Comparison of ENCODE assay signal across 19 cellular contexts in the genomic region with DNA sequence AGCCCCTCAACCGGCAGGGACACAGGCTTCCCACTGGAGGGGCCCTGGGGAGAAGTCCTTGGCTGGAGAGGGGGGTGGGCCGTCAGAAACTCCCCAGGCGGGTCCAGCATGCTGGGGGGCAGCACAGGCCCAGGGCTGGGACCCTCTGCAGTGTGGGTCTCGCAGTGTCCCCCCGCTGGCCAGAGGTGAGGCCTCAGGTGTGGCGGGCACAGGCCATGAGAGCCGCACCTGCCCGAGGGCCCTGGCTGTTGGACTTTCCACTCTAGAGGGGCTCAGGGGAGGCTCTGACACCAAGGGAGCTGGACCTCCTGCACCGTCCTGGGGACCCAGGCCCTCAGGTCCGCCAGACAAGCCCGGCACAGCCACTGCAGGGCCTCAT. TPM values are rescaled to one million over a fixed set of nuclear protein-coding genes. Genes with fewer than 3 reads are reported as not detected.
DNase-seq lines count a peak whose midpoint lies in the region; ATAC-seq and TF ChIP-seq lines count a peak whose summit lies in the region.
"Had no signal": no experiment of that assay in that cellular context is flagged by ENCODE, and none has a peak within 500 bp of the region (broad histone marks: within the 10 kb centered on the region; RNA-seq: fewer than 3 reads in every experiment).

No MANE protein-coding gene starts in this region.

- H3K4me1 Mint-ChIP-seq in stimulated activated naive CD8-positive, alpha-beta T cell treated with anti-CD3 and anti-CD28 coated beads, Interleukin-15, amount 100 ng/mL, for 72 hours, result peaks cover 14% of the 10 kb centered on the region

- H3K9me3 Mint-ChIP-seq in stimulated activated naive CD8-positive, alpha-beta T cell treated with anti-CD3 and anti-CD28 coated beads, Interleukin-15, amount 100 ng/mL, for 72 hours, result no peaks in the 10 kb centered on the region
- H3K9me3 Mint-ChIP-seq: stimulated activated naive CD8-positive, alpha-beta T cell treated with anti-CD3 and anti-CD28 coated beads, Interleukin-15, Interleukin-2, amounts not matched to agents 100 ng/mL and 50 ng/mL, for 24 hours had no signal

- no peak overlapping the region for H2AFZ ChIP-seq in hepatocyte
- no peak overlapping the region for H2AFZ ChIP-seq in PC-9

- ATAC-seq in stimulated activated naive CD8-positive, alpha-beta T cell treated with anti-CD3 and anti-CD28 coated beads, Interleukin-15, amount 100 ng/mL, for 72 hours, result peak; percentile 3
- ATAC-seq in stimulated activated naive CD8-positive, alpha-beta T cell treated with anti-CD3 and anti-CD28 coated beads, Interleukin-15, Interleukin-2, amounts not matched to agents 100 U/mL and 50 U/mL, for 24 hours, result no peak
- ATAC-seq in GM19467 (IDR thresholded peaks at IDR 0.05; ENCODE audit: unreplicated experiment), result no peak
- ATAC-seq: activated CD4-positive, alpha-beta T cell treated with anti-CD3 and anti-CD28 coated beads for 36 hours; naive thymus-derived CD4-positive, alpha-beta T cell had no signal

- H3K36me3 ChIP-seq in hepatocyte (replicated peaks; ENCODE audit: insufficient read depth, low read depth) (no peaks in the 10 kb centered on the region), prostate gland (no peaks in the 10 kb centered on the region), vagina (no peaks in the 10 kb centered on the region), PC-9 (ENCODE audit: low read depth) (no peaks in the 10 kb centered on the region)
- H3K36me3 ChIP-seq: heart left ventricle, ovary had no signal

- CTCF ChIA-PET in PC-9 (lab: Charles Lee), result interaction anchor here (0.5 kb wide), 1 partner anchor 10 kb away, joined by 3 read pairs; no protein-coding TSS in a partner anchor

- no peak for DNase-seq in stimulated activated naive CD8-positive, alpha-beta T cell treated with anti-CD3 and anti-CD28 coated beads, Interleukin-15, amount 100 ng/mL, for 72 hours
- no peak for DNase-seq in stimulated activated naive CD8-positive, alpha-beta T cell treated with anti-CD3 and anti-CD28 coated beads, Interleukin-15, Interleukin-2, amounts not matched to agents 100 U/mL and 50 U/mL, for 24 hours
- no peak for DNase-seq in hepatocyte (ENCODE audit: low spot score)
- DNase-seq in prostate gland (ENCODE audit: low spot score), result no peak
- DNase-seq in vagina (ENCODE audit: extremely low spot score in 2 of 2), result no peak
- no peak for DNase-seq in PC-9
- no peak for DNase-seq in kidney glomerular epithelial cell (lab: John Stamatoyannopoulos, UW)
- DNase-seq: activated CD4-positive, alpha-beta T cell treated with anti-CD3 and anti-CD28 coated beads for 36 hours; heart left ventricle; naive thymus-derived CD4-positive, alpha-beta T cell; NCI-H1417 treated with DMSO at 0.1 percent for 48 hours; NCI-H2171; ovary; SHP77 treated with DMSO at 0.1 percent for 48 hours; T-helper 1 cell had no signal

- no peak overlapping the region for H3K4me2 ChIP-seq in hepatocyte
- no peak overlapping the region for H3K4me2 ChIP-seq in PC-9

- TF ChIP-seq CTCF in hepatocyte (IDR thresholded peaks at IDR 0.05; ENCODE audit: poor library complexity), result no peak
- TF ChIP-seq CTCF in prostate gland (IDR thresholded peaks at IDR 0.05), result no peak
- TF ChIP-seq CTCF in vagina (IDR thresholded peaks at IDR 0.05), result no peak
- no peak for TF ChIP-seq CTCF in PC-9 (conservative IDR thresholded peaks at IDR 0.05)

- intact Hi-C loops in prostate gland (cut with DNase I), result no loop called here
- intact Hi-C loops in vagina (cut with DNase I), result no loop called here
- intact Hi-C loops in PC-9 (cut with micrococcal nuclease; ENCODE audit: unreplicated experiment), result no loop called here

- H4K20me1 ChIP-seq in hepatocyte (ENCODE audit: insufficient read depth, poor library complexity, severe bottlenecking) (no peaks in the 10 kb centered on the region), PC-9 (ENCODE audit: insufficient read depth) (no peaks in the 10 kb centered on the region)

- no peaks in the 10 kb centered on the region for H3K27me3 Mint-ChIP-seq in stimulated activated naive CD8-positive, alpha-beta T cell treated with anti-CD3 and anti-CD28 coated beads, Interleukin-15, amount 100 ng/mL, for 72 hours
- H3K27me3 Mint-ChIP-seq: activated CD4-positive, alpha-beta T cell treated with anti-CD3 and anti-CD28 coated beads for 36 hours; activated naive CD8-positive, alpha-beta T cell; naive thymus-derived CD4-positive, alpha-beta T cell; stimulated activated naive CD8-positive, alpha-beta T cell treated with anti-CD3 and anti-CD28 coated beads, Interleukin-15, Interleukin-2, amounts not matched to agents 100 ng/mL and 50 ng/mL, for 24 hours had no signal

- H3K9me2 ChIP-seq in hepatocyte (replicated peaks; ENCODE audit: insufficient read depth) (no peaks in the 10 kb centered on the region), PC-9 (ENCODE audit: insufficient read depth) (no peaks in the 10 kb centered on the region)

- H3K9me3 ChIP-seq in hepatocyte (ENCODE audit: low read depth) (no peaks in the 10 kb centered on the region), prostate gland (no peaks in the 10 kb centered on the region), vagina (no peaks in the 10 kb centered on the region), PC-9 (ENCODE audit: insufficient read depth, low read depth) (no peaks in the 10 kb centered on the region)
- H3K9me3 ChIP-seq: heart left ventricle, ovary had no signal

- H3K4me1 ChIP-seq in hepatocyte (ENCODE audit: insufficient read depth) (peaks cover 66% of the 10 kb centered on the region), prostate gland (replicated peaks) (peaks cover 61% of the 10 kb centered on the region), vagina (peaks cover 59% of the 10 kb centered on the region), PC-9 (replicated peaks; ENCODE audit: insufficient read depth) (peaks cover 43% of the 10 kb centered on the region)

- POLR2A ChIA-PET in PC-9 (lab: Charles Lee; ENCODE audit: unreplicated experiment), result interaction anchor here (1.6 kb wide), 1 partner anchor 16 kb away, joined by 4 read pairs; no protein-coding TSS in a partner anchor

- TF ChIP-seq POLR2A in prostate gland (IDR thresholded peaks at IDR 0.05) (no peak), vagina (IDR thresholded peaks at IDR 0.05) (no peak)

- WGBS in hepatocyte (ENCODE audit: low lambda C conversion rate, missing lambda C conversion rate), result 82% methylated on average over 10 of the region's 11 CpGs
- no CpG with 5 or more reads among the region's 11 CpGs for WGBS in prostate gland

- peaks cover 29% of the 10 kb centered on the region for H3F3A ChIP-seq in PC-9 (ENCODE audit: insufficient read depth, low read depth)

- no TSS peak for BruUV-seq in PC-9 (replicated peaks; lab: Mats Ljungman, UMichigan)

- H3K79me2 ChIP-seq in hepatocyte, result no peaks in the 10 kb centered on the region
- H3K79me2 ChIP-seq in PC-9 (ENCODE audit: low read depth), result no peaks in the 10 kb centered on the region

- H3K27ac Mint-ChIP-seq in stimulated activated naive CD8-positive, alpha-beta T cell treated with anti-CD3 and anti-CD28 coated beads, Interleukin-15, amount 100 ng/mL, for 72 hours, result peak overlapping the region in 1 of 2 donors; percentile 61
- H3K27ac Mint-ChIP-seq: activated CD4-positive, alpha-beta T cell treated with anti-CD3 and anti-CD28 coated beads for 36 hours; activated naive CD8-positive, alpha-beta T cell; stimulated activated naive CD8-positive, alpha-beta T cell treated with anti-CD3 and anti-CD28 coated beads, Interleukin-15, Interleukin-2, amounts not matched to agents 100 ng/mL and 50 ng/mL, for 24 hours had no signal

- H3K27ac ChIP-seq in hepatocyte (peak overlapping the region; percentile 100), prostate gland (peak overlapping the region; percentile 95 to 96), vagina (peak overlapping the region; percentile 89), PC-9 (no peak overlapping the region)
- H3K27ac ChIP-seq: heart left ventricle, ovary had no signal

- H3K27me3 ChIP-seq in hepatocyte, result no peaks in the 10 kb centered on the region
- no peaks in the 10 kb centered on the region for H3K27me3 ChIP-seq in prostate gland (replicated peaks; ENCODE audit: insufficient read depth)
- H3K27me3 ChIP-seq in vagina, result no peaks in the 10 kb centered on the region
- no peaks in the 10 kb centered on the region for H3K27me3 ChIP-seq in PC-9 (ENCODE audit: insufficient read depth, low read depth)
- H3K27me3 ChIP-seq: heart left ventricle, ovary had no signal

- no peak overlapping the region for H3K4me3 Mint-ChIP-seq in stimulated activated naive CD8-positive, alpha-beta T cell treated with anti-CD3 and anti-CD28 coated beads, Interleukin-15, amount 100 ng/mL, for 72 hours
- H3K4me3 Mint-ChIP-seq: activated CD4-positive, alpha-beta T cell treated with anti-CD3 and anti-CD28 coated beads for 36 hours; activated naive CD8-positive, alpha-beta T cell; naive thymus-derived CD4-positive, alpha-beta T cell; stimulated activated naive CD8-positive, alpha-beta T cell treated with anti-CD3 and anti-CD28 coated beads, Interleukin-15, Interleukin-2, amounts not matched to agents 100 ng/mL and 50 ng/mL, for 24 hours had no signal

- H3K4me3 ChIP-seq in hepatocyte (no peak overlapping the region), prostate gland (no peak overlapping the region), vagina (no peak overlapping the region), PC-9 (no peak overlapping the region)
- H3K4me3 ChIP-seq: heart left ventricle, lung, ovary had no signal

RNA-seq across cellular contexts. Expression of a gene that starts 10.7 kb away (rescaled TPM):
- total RNA-seq in hepatocyte (71.8 and 81.1 TPM in 2 replicates), prostate gland (100 to 1,000 TPM; 126 to 183 TPM), vagina (97.2 TPM), PC-9 (2021) (67.0 and 84.8 TPM in 2 replicates)
- polyA plus RNA-seq in hepatocyte, result 131 and 138 TPM in 2 replicates

RNA-seq across cellular contexts. Expression of a gene that starts 31.5 kb away (rescaled TPM):
- total RNA-seq in hepatocyte (61.9 and 79.7 TPM in 2 replicates), prostate gland (10 to 100 TPM; 55.1 to 70.1 TPM), vagina (34.4 TPM), PC-9 (2021) (30.7 and 34.1 TPM in 2 replicates)
- polyA plus RNA-seq in hepatocyte, result 129 and 151 TPM in 2 replicates

RNA-seq across cellular contexts. Expression of a gene that starts 31.7 kb away (rescaled TPM):
- 22.4 and 30.8 TPM in 2 replicates for total RNA-seq in hepatocyte
- 62.6 and 69.6 TPM in 2 replicates for polyA plus RNA-seq in hepatocyte
- total RNA-seq in prostate gland, result 10 to 100 TPM; 26.1 to 33.6 TPM
- 21.4 TPM for total RNA-seq in vagina
- total RNA-seq in PC-9 (2021), result 16.8 and 19.2 TPM in 2 replicates
